ENCODE assay signal across 13 cellular contexts in genomic region chr2:217231724-217232123, GRCh38.
"Had no signal": no experiment of that assay in that cellular context is flagged by ENCODE, and none has a peak within 500 bp of the region (broad histone marks: within the 10 kb centered on the region; RNA-seq: fewer than 3 reads in every experiment).

No MANE protein-coding gene starts in this region.

- H3K27me3 ChIP-seq: colonic mucosa, ovary, testis had no signal

- ATAC-seq: activated CD4-positive, CD25-positive, alpha-beta regulatory T cell treated with anti-CD3 and anti-CD28 coated beads, Interleukin-2, amount 50 U/mL, for 24 hours; activated naive CD4-positive, alpha-beta T cell treated with anti-CD3 and anti-CD28 coated beads, Interleukin-2, amount 50 U/mL, for 72 hours had no signal

- H3K4me3 ChIP-seq: colonic mucosa, ovary, testis had no signal

- H3K9me3 ChIP-seq: colonic mucosa, ovary, testis had no signal

- H3K36me3 ChIP-seq: colonic mucosa, ovary had no signal

- H3K27ac ChIP-seq: colonic mucosa, ovary, testis had no signal

- DNase-seq: activated CD4-positive, alpha-beta T cell treated with anti-CD3 and anti-CD28 coated beads, Interleukin-2, amount 50 U/mL, for 4 hours; activated effector memory CD4-positive, alpha-beta T cell treated with anti-CD3 and anti-CD28 coated beads, Interleukin-2, amount 50 U/mL, for 16 hours; activated T-cell treated with anti-CD3 and anti-CD28 coated beads, Interleukin-2, amount 50 U/mL, for 1 hour; amniotic stem cell; colonic mucosa; effector CD8-positive, alpha-beta T cell; nephron progenitor cell; stimulated activated CD4-positive, alpha-beta T cell treated with anti-CD3 and anti-CD28 coated beads, Interleukin-4, amount 100 ng/mL, for 24 hours; SW 1271; testis had no signal

- H3K4me1 ChIP-seq: colonic mucosa, testis had no signal
